Comparison of ENCODE assay signal across 8 cellular contexts in the genomic region with DNA sequence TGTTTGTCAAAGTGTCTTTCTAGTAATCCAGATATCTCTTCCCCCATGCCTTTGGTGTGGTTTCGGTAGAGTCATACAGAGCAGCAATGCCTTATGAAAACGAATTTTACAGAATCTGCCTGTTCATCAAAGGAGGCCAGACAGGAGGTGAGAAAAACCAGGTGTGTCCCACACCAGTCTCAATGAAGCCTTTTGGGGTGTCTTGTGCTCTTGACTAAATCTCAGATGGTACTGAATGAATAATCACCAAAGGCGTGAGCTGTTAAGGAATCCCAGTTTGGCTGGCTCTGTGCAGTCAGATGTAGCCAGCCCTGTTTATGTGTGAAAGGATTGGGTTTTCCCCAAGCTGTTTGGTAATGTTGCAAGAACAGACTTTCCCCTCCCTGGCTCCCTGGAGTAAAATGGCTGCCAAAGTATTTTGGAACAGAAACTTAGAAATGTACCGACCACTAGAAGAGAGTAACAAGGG.
DNase-seq lines count a peak whose midpoint lies in the region; ATAC-seq, FAIRE-seq and TF ChIP-seq lines count a peak whose summit lies in the region.

No MANE protein-coding gene starts in this region.

- FAIRE-seq in GM12892 (lab: Jason Lieb, UNC) = peak; percentile 58

- TF ChIP-seq CTCF in fibroblast of the aortic adventitia (IDR thresholded peaks at IDR 0.05; ENCODE audit: insufficient read depth, low read length) = no peak

- TF ChIP-seq POLR2A in GM12892 (IDR thresholded peaks at IDR 0.05; ENCODE audit: low read depth, low read length) = no peak

- ATAC-seq in HG02610 (IDR thresholded peaks at IDR 0.05; ENCODE audit: unreplicated experiment) = peak; percentile 98

- DNase-seq in GM12892 (ENCODE audit: insufficient read length) (no peak), fibroblast of the aortic adventitia (ENCODE audit: low read depth) (peak; percentile 97), retina (no peak), NCI-H748 (lab: John Stamatoyannopoulos, UW; ENCODE audit: unreplicated experiment) (no peak), GDM1 (lab: John Stamatoyannopoulos, UW) (no peak)
- DNase-seq in activated CD4-positive, alpha-beta T cell treated with anti-CD3 and anti-CD28 coated beads for 4 hours = peak; percentile 24 to 44
- DNase-seq in stimulated activated CD4-positive, alpha-beta T cell treated with anti-CD3 and anti-CD28 coated beads, Interleukin-4, amount 100 ng/mL, for 48 hours (ENCODE audit: low read depth in 2 of 2) = peak; percentile 6 to 50

- H3K4me3 ChIP-seq in fibroblast of the aortic adventitia (ENCODE audit: low read depth, low read length) = no peak overlapping the region

Comparison
In these comparisons a context has a peak if more than half of its experiments do, and no peak if none do; other contexts are left out.
1. DNase-seq: peak in activated CD4-positive, alpha-beta T cell treated with anti-CD3 and anti-CD28 coated beads for 4 hours (2 of 2), fibroblast of the aortic adventitia (single experiment) and stimulated activated CD4-positive, alpha-beta T cell treated with anti-CD3 and anti-CD28 coated beads, Interleukin-4, amount 100 ng/mL, for 48 hours (2 of 2); none in GM12892 (single experiment), retina (single experiment), NCI-H748 (single experiment) and GDM1 (single experiment).